Comparison of ENCODE assay signal across 8 cellular contexts in genomic region chr7:151110941-151111645, GRCh38. TPM values are rescaled to one million over a fixed set of nuclear protein-coding genes. Genes with fewer than 3 reads are reported as not detected.
A peak's percentile ranks its signal among the peaks of the same experiment; 100 is the strongest.
DNase-seq lines count a peak whose midpoint lies in the region; ATAC-seq lines count a peak whose summit lies in the region.

No MANE protein-coding gene starts in this region.

- no peak overlapping the region for H2BK120ac ChIP-seq in mesenchymal stem cell (ENCODE audit: low read depth, low read length)

- H3K23ac ChIP-seq in mesenchymal stem cell (ENCODE audit: low read length in 2 of 2) = no peak overlapping the region

- H3K9me3 ChIP-seq in mesenchymal stem cell (ENCODE audit: control insufficient read depth, low read length) = no peaks in the 10 kb centered on the region

- peak overlapping the region; percentile 23 for H4K91ac ChIP-seq in mesenchymal stem cell (ENCODE audit: low read length)

- H3K36me3 ChIP-seq in mesenchymal stem cell (ENCODE audit: control insufficient read depth in 1 of 2, insufficient read depth in 2 of 2, low read depth in 1 of 2, low read length in 2 of 2) = peaks cover 3 to 23% of the 10 kb centered on the region in 2 experiments

- H3K4me3 ChIP-seq in mesenchymal stem cell (ENCODE audit: insufficient read depth in 1 of 2, low read depth in 1 of 2, low read length in 2 of 2) = no peak overlapping the region

- peak overlapping the region; percentile 19 for H2BK15ac ChIP-seq in mesenchymal stem cell (ENCODE audit: low read depth, poor library complexity, severe bottlenecking)

- H2AK5ac ChIP-seq in mesenchymal stem cell (ENCODE audit: low read length, severe bottlenecking) = peak overlapping the region; percentile 43

- H3K18ac ChIP-seq in mesenchymal stem cell (ENCODE audit: low read depth in 1 of 2, low read length in 2 of 2) = no peak overlapping the region

- H3K4me2 ChIP-seq in mesenchymal stem cell (ENCODE audit: low read length, poor library complexity, severe bottlenecking) = no peak overlapping the region

- H2BK5ac ChIP-seq in mesenchymal stem cell (ENCODE audit: low read depth, low read length, poor library complexity, severe bottlenecking) = no peak overlapping the region

- peaks cover 49% of the 10 kb centered on the region for H3K79me1 ChIP-seq in mesenchymal stem cell (replicated peaks; ENCODE audit: low read length, poor library complexity, severe bottlenecking)

- ATAC-seq in HG02798 (IDR thresholded peaks at IDR 0.05; ENCODE audit: poor library complexity, unreplicated experiment) = peak; percentile 88

- H3K4ac ChIP-seq in mesenchymal stem cell (ENCODE audit: low read depth in 1 of 2, low read length in 2 of 2) = peak overlapping the region in 1 of 2 experiments; percentile 22

- no peak overlapping the region for H3K14ac ChIP-seq in mesenchymal stem cell (ENCODE audit: low read length in 2 of 2)

- peak overlapping the region; percentile 78 for H3K9ac ChIP-seq in mesenchymal stem cell (ENCODE audit: low read length)

- WGBS in mesenchymal stem cell = 41% methylated on average over 20 of the region's 20 CpGs

- peak overlapping the region in 1 of 2 experiments; percentile 37 for H2BK12ac ChIP-seq in mesenchymal stem cell (ENCODE audit: low read length in 2 of 2)

- peaks cover 38% of the 10 kb centered on the region for H3K4me1 ChIP-seq in mesenchymal stem cell (ENCODE audit: control insufficient read depth, insufficient read depth, low read depth, low read length)

- H3K27ac ChIP-seq in mesenchymal stem cell (ENCODE audit: low read length, poor library complexity, severe bottlenecking) = no peak overlapping the region

- no peak overlapping the region for H2AFZ ChIP-seq in mesenchymal stem cell (ENCODE audit: low read depth, low read length)

- no peaks in the 10 kb centered on the region for H3K27me3 ChIP-seq in mesenchymal stem cell (ENCODE audit: control insufficient read depth in 1 of 2, insufficient read depth in 1 of 2, low read length in 2 of 2)

- H4K8ac ChIP-seq in mesenchymal stem cell (ENCODE audit: low read length) = peak overlapping the region; percentile 76

- DNase-seq in SIG-M5 treated with dmso at 0.1 percent for 504 hours (lab: John Stamatoyannopoulos, UW; ENCODE audit: unreplicated experiment) = peak; percentile 28
- no peak for DNase-seq in SIG-M5 (lab: John Stamatoyannopoulos, UW)
- peak; percentile 49 for DNase-seq in NCI-H2196 (lab: John Stamatoyannopoulos, UW; ENCODE audit: unreplicated experiment)
- peak; percentile 80 to 82 for DNase-seq in activated CD4-positive, alpha-beta T cell treated with anti-CD3 and anti-CD28 coated beads, Interleukin-2, amount 50 U/mL, for 48 hours
- DNase-seq in ecto neural progenitor cell (ENCODE audit: low spot score) = peak; percentile 83
- peak; percentile 76 for DNase-seq in mesenchymal stem cell
- DNase-seq in stimulated activated CD8-positive, alpha-beta memory T cell treated with anti-CD3 and anti-CD28 coated beads, Interleukin-2, amount 100 ng/mL, for 48 hours (ENCODE audit: low read depth in 2 of 2) = peak; percentile 58 to 62

RNA-seq across cellular contexts. Expression of gene AGAP3, which starts 24.8 kb away (rescaled TPM):
- 55.8 TPM for polyA plus RNA-seq in mesenchymal stem cell (2013, experiment 1 of 2)
- 53.0 TPM for polyA plus RNA-seq in mesenchymal stem cell (2013, experiment 2 of 2)

RNA-seq across cellular contexts. Expression of gene TMUB1, which starts 27.8 kb away (rescaled TPM):
- polyA plus RNA-seq in mesenchymal stem cell (2013, experiment 1 of 2) = 56.8 TPM
- polyA plus RNA-seq in mesenchymal stem cell (2013, experiment 2 of 2) = 53.5 TPM

RNA-seq across cellular contexts. Expression of gene FASTK, which starts 30.5 kb away (rescaled TPM):
- polyA plus RNA-seq in mesenchymal stem cell (2013, experiment 1 of 2) = 72.5 TPM
- polyA plus RNA-seq in mesenchymal stem cell (2013, experiment 2 of 2) = 69.4 TPM

RNA-seq across cellular contexts. Expression of gene SLC4A2, which starts 51.7 kb away (rescaled TPM):
- 140 TPM for polyA plus RNA-seq in mesenchymal stem cell (2013, experiment 1 of 2)
- polyA plus RNA-seq in mesenchymal stem cell (2013, experiment 2 of 2) = 133 TPM

RNA-seq across cellular contexts. Expression of gene CDK5, which starts 53.4 kb away (rescaled TPM):
- polyA plus RNA-seq in mesenchymal stem cell (2013, experiment 1 of 2) = 20.3 TPM
- polyA plus RNA-seq in mesenchymal stem cell (2013, experiment 2 of 2) = 21.3 TPM
